In genomic region chr12:40831916-40832315, GRCh38 we compare ENCODE assay signal across 26 cellular contexts.
"Had no signal": no experiment of that assay in that cellular context is flagged by ENCODE, and none has a peak within 500 bp of the region (broad histone marks: within the 10 kb centered on the region; RNA-seq: fewer than 3 reads in every experiment).

No MANE protein-coding gene starts in this region.

- H3K27ac ChIP-seq: ascending aorta, breast epithelium, esophagus muscularis mucosa, gastroesophageal sphincter, heart right ventricle had no signal

- ATAC-seq: activated CD4-positive, alpha-beta T cell treated with anti-CD3 and anti-CD28 coated beads for 36 hours; activated CD8-positive, alpha-beta memory T cell treated with anti-CD3 and anti-CD28 coated beads, Interleukin-2, amount 10 ng/mL, durations not matched to agents 7 days and 5 days; activated CD8-positive, alpha-beta T cell treated with anti-CD3 and anti-CD28 coated beads, Interleukin-2, amount 10 ng/mL, durations not matched to agents 7 days and 5 days; activated naive CD4-positive, alpha-beta T cell treated with anti-CD3 and anti-CD28 coated beads, Interleukin-2, amount 50 U/mL, for 72 hours; effector memory CD8-positive, alpha-beta T cell; gastroesophageal sphincter; heart right ventricle had no signal

- H3K4me1 ChIP-seq: ascending aorta, breast epithelium, heart right ventricle had no signal

- FAIRE-seq: colon had no signal

- H3K9me3 ChIP-seq: ascending aorta, breast epithelium, esophagus muscularis mucosa, gastroesophageal sphincter, heart right ventricle had no signal

- DNase-seq: activated CD4-positive, alpha-beta memory T cell treated with anti-CD3 and anti-CD28 coated beads for 36 hours; activated CD4-positive, alpha-beta T cell treated with anti-CD3 and anti-CD28 coated beads for 36 hours; activated CD4-positive, alpha-beta T cell treated with anti-CD3 and anti-CD28 coated beads, Interleukin-2, amount 10 ng/mL, durations not matched to agents 24 days and 14 days; activated CD4-positive, CD25-positive, alpha-beta regulatory T cell; activated CD4-positive, CD25-positive, alpha-beta regulatory T cell treated with anti-CD3 and anti-CD28 coated beads, Interleukin-2, amount 50 U/mL, for 72 hours; activated CD8-positive, alpha-beta memory T cell treated with anti-CD3 and anti-CD28 coated beads, Interleukin-2, amount 10 ng/mL, durations not matched to agents 7 days and 5 days; activated CD8-positive, alpha-beta memory T cell treated with anti-CD3 and anti-CD28 coated beads, Interleukin-2, amount 50 U/mL, for 4 hours; activated CD8-positive, alpha-beta T cell treated with anti-CD3 and anti-CD28 coated beads, Interleukin-2, amount 10 ng/mL, durations not matched to agents 7 days and 5 days; activated effector memory CD4-positive, alpha-beta T cell treated with anti-CD3 and anti-CD28 coated beads, Interleukin-2, amount 50 U/mL, for 16 hours; activated naive CD4-positive, alpha-beta T cell treated with anti-CD3 and anti-CD28 coated beads for 36 hours; activated naive CD8-positive, alpha-beta T cell treated with anti-CD3 and anti-CD28 coated beads, Interleukin-2, amount 10 ng/mL, durations not matched to agents 7 days and 5 days; activated T-cell treated with anti-CD3 and anti-CD28 coated beads, Interleukin-2, amount 50 U/mL, for 1 hour; activated T-cell treated with anti-CD3 and anti-CD28 coated beads, Interleukin-2, amount 50 U/mL, for 48 hours; cortex of kidney; dermis blood vessel endothelial cell; effector CD4-positive, alpha-beta T cell; effector memory CD8-positive, alpha-beta T cell; foreskin melanocyte; heart right ventricle; T-helper 2 cell had no signal

- H3K4me3 ChIP-seq: ascending aorta, breast epithelium, esophagus muscularis mucosa, gastroesophageal sphincter, heart right ventricle had no signal

- H3K27me3 ChIP-seq: ascending aorta, breast epithelium, esophagus muscularis mucosa, gastroesophageal sphincter had no signal

- H3K36me3 ChIP-seq: ascending aorta, breast epithelium, esophagus muscularis mucosa, heart right ventricle had no signal
